In the genomic region with DNA sequence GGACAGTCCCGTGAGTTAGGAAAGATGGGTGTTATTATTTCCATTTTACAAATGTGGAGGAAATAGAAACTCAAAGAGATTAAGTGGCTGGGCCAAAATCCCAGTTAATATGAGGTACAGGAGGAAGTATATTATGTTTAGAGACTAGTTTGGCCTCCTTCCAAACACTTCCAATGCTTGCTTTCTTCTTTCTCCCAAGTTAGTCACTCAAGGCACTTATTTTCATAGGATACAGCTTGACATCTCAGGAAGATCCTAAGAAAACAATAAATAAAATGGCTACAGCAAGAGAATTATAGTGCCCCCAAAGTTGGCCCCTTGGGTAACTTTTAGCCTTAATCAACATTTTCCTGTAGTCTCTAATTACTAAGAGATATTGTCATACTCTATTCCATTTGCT, we compare ENCODE assay signal across 24 cellular contexts. TPM values are rescaled to one million over a fixed set of nuclear protein-coding genes. Genes with fewer than 3 reads are reported as not detected.
DNase-seq lines count a peak whose midpoint lies in the region; ATAC-seq and TF ChIP-seq lines count a peak whose summit lies in the region.
"Had no signal": no experiment of that assay in that cellular context is flagged by ENCODE, and none has a peak within 500 bp of the region (broad histone marks: within the 10 kb centered on the region; RNA-seq: fewer than 3 reads in every experiment).

No MANE protein-coding gene starts in this region.

- no peaks in the 10 kb centered on the region for H3K9me3 Mint-ChIP-seq in chondrocyte (ENCODE audit: low read depth)
- H3K9me3 Mint-ChIP-seq: activated B cell treated with CpG ODN at 0.5 μM for 24 hours; activated naive CD8-positive, alpha-beta T cell treated with anti-CD3 and anti-CD28 coated beads, Interleukin-2, amount 10 ng/mL, durations not matched to agents 7 days and 5 days; dendritic cell treated with granulocyte-macrophage colony-stimulating factor and Interleukin-4, amounts not matched to agents 40 ng/mL and 50 ng/mL, for 4 days; memory B cell; naive B cell; stimulated activated naive CD8-positive, alpha-beta T cell treated with anti-CD3 and anti-CD28 coated beads, Interleukin-15, amount 100 ng/mL, for 72 hours had no signal

- H3K4me3 Mint-ChIP-seq in chondrocyte (ENCODE audit: unreplicated experiment): no peak overlapping the region
- H3K4me3 Mint-ChIP-seq: activated B cell treated with CpG ODN at 0.5 μM for 24 hours; activated naive CD8-positive, alpha-beta T cell treated with anti-CD3 and anti-CD28 coated beads, Interleukin-2, amount 10 ng/mL, durations not matched to agents 7 days and 5 days; dendritic cell treated with granulocyte-macrophage colony-stimulating factor and Interleukin-4, amounts not matched to agents 40 ng/mL and 50 ng/mL, for 4 days; memory B cell; naive B cell; stimulated activated naive CD8-positive, alpha-beta T cell treated with anti-CD3 and anti-CD28 coated beads, Interleukin-15, amount 100 ng/mL, for 72 hours had no signal

- H3K4me3 ChIP-seq in heart right ventricle (no peak overlapping the region), thoracic aorta (no peak overlapping the region), Peyer's patch (no peak overlapping the region)
- H3K4me3 ChIP-seq: gastrocnemius medialis, right atrium auricular region had no signal

- no peaks in the 10 kb centered on the region for H3K27me3 Mint-ChIP-seq in chondrocyte (ENCODE audit: low read depth)
- H3K27me3 Mint-ChIP-seq: activated B cell treated with CpG ODN at 0.5 μM for 24 hours; naive B cell; stimulated activated naive CD8-positive, alpha-beta T cell treated with anti-CD3 and anti-CD28 coated beads, Interleukin-15, amount 100 ng/mL, for 72 hours had no signal

- TF ChIP-seq POLR2A in Peyer's patch (IDR thresholded peaks at IDR 0.05): no peak

- TF ChIP-seq CTCF in heart right ventricle (IDR thresholded peaks at IDR 0.05): no peak
- no peak for TF ChIP-seq CTCF in chondrocyte (IDR thresholded peaks at IDR 0.05)
- TF ChIP-seq CTCF in thoracic aorta (IDR thresholded peaks at IDR 0.05): no peak
- TF ChIP-seq CTCF in Peyer's patch (IDR thresholded peaks at IDR 0.05): no peak

- CTCF ChIA-PET in HEK293T (lab: Yijun Ruan, JAX): no interaction called here

- peak overlapping the region; percentile 76 for H3K27ac Mint-ChIP-seq in chondrocyte (ENCODE audit: unreplicated experiment)
- H3K27ac Mint-ChIP-seq: activated B cell treated with CpG ODN at 0.5 μM for 24 hours; activated naive CD8-positive, alpha-beta T cell treated with anti-CD3 and anti-CD28 coated beads, Interleukin-2, amount 10 ng/mL, durations not matched to agents 7 days and 5 days; dendritic cell treated with granulocyte-macrophage colony-stimulating factor and Interleukin-4, amounts not matched to agents 40 ng/mL and 50 ng/mL, for 4 days; memory B cell; naive B cell; stimulated activated naive CD8-positive, alpha-beta T cell treated with anti-CD3 and anti-CD28 coated beads, Interleukin-15, amount 100 ng/mL, for 72 hours had no signal

- peak overlapping the region in 7 of 10 donors; percentile 2 to 84 (median 24) for H3K27ac ChIP-seq in heart right ventricle
- peak overlapping the region; percentile 72 to 88 for H3K27ac ChIP-seq in thoracic aorta
- H3K27ac ChIP-seq in Peyer's patch: no peak overlapping the region
- H3K27ac ChIP-seq: gastrocnemius medialis, right atrium auricular region had no signal

- H3K4me1 ChIP-seq in heart right ventricle (peaks cover 1 to 86% (median 50%) of the 10 kb centered on the region in 9 donors), thoracic aorta (ENCODE audit: control insufficient read depth in 1 of 2, low read depth in 2 of 2) (peaks cover 34 to 100% of the 10 kb centered on the region in 2 donors), Peyer's patch (peaks cover 0 to 8% (median 0%) of the 10 kb centered on the region in 4 donors)
- H3K4me1 ChIP-seq: BE2C had no signal

- no peaks in the 10 kb centered on the region for H3K27me3 ChIP-seq in heart right ventricle
- H3K27me3 ChIP-seq in thoracic aorta (replicated peaks; ENCODE audit: insufficient read depth): no peaks in the 10 kb centered on the region
- no peaks in the 10 kb centered on the region for H3K27me3 ChIP-seq in Peyer's patch
- H3K27me3 ChIP-seq: BE2C, gastrocnemius medialis, right atrium auricular region had no signal

- H3K36me3 ChIP-seq in heart right ventricle: peaks cover 0 to 68% (median 61%) of the 10 kb centered on the region in 9 donors
- peaks cover 50% of the 10 kb centered on the region for H3K36me3 ChIP-seq in thoracic aorta
- H3K36me3 ChIP-seq in Peyer's patch: peaks cover 0 to 37% (median 0%) of the 10 kb centered on the region in 3 donors
- H3K36me3 ChIP-seq: gastrocnemius medialis had no signal

- 24 to 26% methylated on average over 1 of the region's 1 CpG for WGBS in heart right ventricle, 2 donors

- peaks cover 52% of the 10 kb centered on the region for H3K36me3 Mint-ChIP-seq in chondrocyte (ENCODE audit: low read depth)
- H3K36me3 Mint-ChIP-seq: activated naive CD8-positive, alpha-beta T cell treated with anti-CD3 and anti-CD28 coated beads, Interleukin-2, amount 10 ng/mL, durations not matched to agents 7 days and 5 days; memory B cell had no signal

- no peak for DNase-seq in heart right ventricle
- DNase-seq in left cardiac atrium: no peak
- no peak for DNase-seq in chondrocyte (ENCODE audit: low spot score)
- peak; percentile 43 for DNase-seq in hepatic stellate cell (ENCODE audit: low spot score)
- DNase-seq in thoracic aorta (ENCODE audit: low spot score): no peak
- no peak for DNase-seq in HEK293T (ENCODE audit: extremely low spot score)
- DNase-seq in Peyer's patch: no peak
- DNase-seq: activated B cell treated with CpG ODN at 0.5 μM for 24 hours; activated CD4-positive, alpha-beta T cell treated with anti-CD3 and anti-CD28 coated beads, Interleukin-2, amount 50 U/mL, for 4 hours; activated naive CD8-positive, alpha-beta T cell treated with anti-CD3 and anti-CD28 coated beads, Interleukin-2, amount 10 ng/mL, durations not matched to agents 7 days and 5 days; BE2C; COR-L47; gastrocnemius medialis; GOT3; kidney; naive B cell; NCI-H1436 treated with DMSO at 0.1 percent for 48 hours; NCI-H69; occipital lobe; stimulated activated naive CD8-positive, alpha-beta T cell treated with anti-CD3 and anti-CD28 coated beads, Interleukin-15, amount 100 ng/mL, for 72 hours had no signal

- ATAC-seq in heart right ventricle (no peak), left cardiac atrium (no peak), thoracic aorta (ENCODE audit: insufficient number of reproducible peaks, low FRiP score, low read depth) (no peak), GM19455 (IDR thresholded peaks at IDR 0.05; ENCODE audit: unreplicated experiment) (no peak)
- ATAC-seq: gastrocnemius medialis; stimulated activated naive CD8-positive, alpha-beta T cell treated with anti-CD3 and anti-CD28 coated beads, Interleukin-15, amount 100 ng/mL, for 72 hours had no signal

- intact Hi-C loops in heart right ventricle (cut with DNase I) (loop anchor here in 1 of 10 donors (5.0 kb wide), 1 partner anchor 39 kb away; no protein-coding TSS in a partner anchor), left cardiac atrium (cut with DNase I) (no loop called here)

- H3K9me3 ChIP-seq in heart right ventricle: no peaks in the 10 kb centered on the region
- H3K9me3 ChIP-seq in thoracic aorta: no peaks in the 10 kb centered on the region
- no peaks in the 10 kb centered on the region for H3K9me3 ChIP-seq in Peyer's patch
- H3K9me3 ChIP-seq: BE2C, gastrocnemius medialis, right atrium auricular region had no signal

- POLR2A ChIA-PET in HEK293T (lab: Yijun Ruan, JAX): no interaction called here

- H3K4me1 Mint-ChIP-seq in chondrocyte (ENCODE audit: low read depth): peaks cover 59% of the 10 kb centered on the region
- H3K4me1 Mint-ChIP-seq: activated B cell treated with CpG ODN at 0.5 μM for 24 hours; activated naive CD8-positive, alpha-beta T cell treated with anti-CD3 and anti-CD28 coated beads, Interleukin-2, amount 10 ng/mL, durations not matched to agents 7 days and 5 days; memory B cell; naive B cell; stimulated activated naive CD8-positive, alpha-beta T cell treated with anti-CD3 and anti-CD28 coated beads, Interleukin-15, amount 100 ng/mL, for 72 hours had no signal

TF ChIP-seq in HEK293T, 16 proteins besides CTCF, POLR2A, EP300 and RAD21:
- TF ChIP-seq HDGF (IDR thresholded peaks at IDR 0.05; ENCODE audit: borderline replicate concordance) (no peak), SP1 (IDR thresholded peaks at IDR 0.05) (no peak), L3MBTL2 (conservative IDR thresholded peaks at IDR 0.05) (no peak), SUZ12 (IDR thresholded peaks at IDR 0.05) (no peak), NFRKB (IDR thresholded peaks at IDR 0.05) (no peak)

RNA-seq across cellular contexts. Expression of a gene that starts 47.5 kb away (rescaled TPM):
- total RNA-seq in heart right ventricle (10 to 100 TPM; 21.9 to 31.4 (median 27.2) TPM), left cardiac atrium (10 to 100 TPM; 25.8 to 26.6 TPM), chondrocyte (47.1 to 69.5 TPM (median 48.2 TPM) in 3 replicates), thoracic aorta (10 to 100 TPM; 21.4 to 32.6 TPM), Peyer's patch (10 to 100 TPM in 3 of 4 donors, 1 to 10 TPM in 1; 9.6 to 23.1 (median 13.4) TPM)
- 10 to 100 TPM; 12.0 to 12.9 TPM for polyA plus RNA-seq in heart right ventricle

Comparison
In these comparisons a context has a peak if more than half of its experiments do, and no peak if none do; other contexts are left out.
1. H3K27ac ChIP-seq: peak in heart right ventricle (7 of 10) and thoracic aorta (2 of 2); none in Peyer's patch (0 of 4).